36 cellular contexts compared by ENCODE assay signal in genomic region chr17:1322469-1322868, GRCh38. TPM values are rescaled to one million over a fixed set of nuclear protein-coding genes. Genes with fewer than 3 reads are reported as not detected.
"Had no signal": no experiment of that assay in that cellular context is flagged by ENCODE, and none has a peak within 500 bp of the region (broad histone marks: within the 10 kb centered on the region; RNA-seq: fewer than 3 reads in every experiment).

No MANE protein-coding gene starts in this region.

- H3K36me3 ChIP-seq: esophagus muscularis mucosa, gastroesophageal sphincter, heart right ventricle, ovary, sigmoid colon, stomach, thyroid gland, vagina had no signal

- H3K4me3 Mint-ChIP-seq: dendritic cell treated with granulocyte-macrophage colony-stimulating factor and Interleukin-4, amounts not matched to agents 40 ng/mL and 50 ng/mL, for 4 days; endodermal cell; immature natural killer cell; memory B cell; natural killer cell; stimulated activated effector memory CD8-positive, alpha-beta T cell treated with anti-CD3 and anti-CD28 coated beads, Interleukin-12 subunit alpha, Interleukin-12 subunit beta, amount 100 ng/mL, for 72 hours had no signal

- H3K9me3 ChIP-seq: esophagus muscularis mucosa, gastroesophageal sphincter, heart right ventricle, ovary, psoas muscle, sigmoid colon, stomach, thyroid gland, vagina had no signal

- H3K27ac ChIP-seq: epithelial cell of prostate, esophagus muscularis mucosa, foreskin keratinocyte, gastroesophageal sphincter, heart right ventricle, ovary, psoas muscle, sigmoid colon, stomach, thyroid gland, vagina had no signal

- H3K36me3 Mint-ChIP-seq: immature natural killer cell, memory B cell, natural killer cell had no signal

- H3K9me3 Mint-ChIP-seq: dendritic cell treated with granulocyte-macrophage colony-stimulating factor and Interleukin-4, amounts not matched to agents 40 ng/mL and 50 ng/mL, for 4 days; endodermal cell; immature natural killer cell; memory B cell; natural killer cell; stimulated activated effector memory CD8-positive, alpha-beta T cell treated with anti-CD3 and anti-CD28 coated beads, Interleukin-12 subunit alpha, Interleukin-12 subunit beta, amount 100 ng/mL, for 72 hours had no signal

- H3K4me1 ChIP-seq: foreskin keratinocyte, psoas muscle, thyroid gland, vagina had no signal

- H3K4me3 ChIP-seq: esophagus muscularis mucosa, gastroesophageal sphincter, heart right ventricle, lung, ovary, psoas muscle, sigmoid colon, stomach, thyroid gland, vagina had no signal

- H3K27ac Mint-ChIP-seq: dendritic cell treated with granulocyte-macrophage colony-stimulating factor and Interleukin-4, amounts not matched to agents 40 ng/mL and 50 ng/mL, for 4 days; endodermal cell; immature natural killer cell; memory B cell; natural killer cell; stimulated activated effector memory CD8-positive, alpha-beta T cell treated with anti-CD3 and anti-CD28 coated beads, Interleukin-12 subunit alpha, Interleukin-12 subunit beta, amount 100 ng/mL, for 72 hours had no signal

- FAIRE-seq: keratinocyte had no signal

- H3K4me1 Mint-ChIP-seq: endodermal cell; memory B cell; stimulated activated effector memory CD8-positive, alpha-beta T cell treated with anti-CD3 and anti-CD28 coated beads, Interleukin-12 subunit alpha, Interleukin-12 subunit beta, amount 100 ng/mL, for 72 hours had no signal

- DNase-seq: effector CD8-positive, alpha-beta T cell; endodermal cell; foreskin keratinocyte; heart right ventricle; hypothalamus; immature natural killer cell; natural killer cell; occipital lobe; ovary; posterior cingulate gyrus; psoas muscle; right cardiac atrium; sigmoid colon; stimulated activated CD4-positive, alpha-beta T cell treated with anti-CD3 and anti-CD28 coated beads, Interleukin-2, amount 100 ng/mL, for 24 hours; stimulated activated CD4-positive, alpha-beta T cell treated with anti-CD3 and anti-CD28 coated beads, Interleukin-4, amount 100 ng/mL, for 24 hours; stimulated activated naive CD4-positive, alpha-beta T cell treated with Interleukin-2 at 50 U/mL for 16 hours; stomach; thyroid gland; trophoblast cell had no signal

RNA-seq across cellular contexts. Expression of gene TRARG1, which starts 43.0 kb away (rescaled TPM):
- total RNA-seq: endodermal cell, fibroblast of lung, foreskin keratinocyte, liver, lung, mononuclear cell, occipital lobe, renal cortical epithelial cell, temporal lobe, ureter had no signal

RNA-seq across cellular contexts. Expression of gene BHLHA9, which starts 52.2 kb away (rescaled TPM):
- total RNA-seq: esophagus muscularis mucosa, fibroblast of lung, foreskin keratinocyte, gastroesophageal sphincter, liver, lung, mononuclear cell, natural killer cell, occipital lobe, ovary, psoas muscle, renal cortical epithelial cell, right cardiac atrium, sigmoid colon, skeletal muscle tissue, stomach, subcutaneous adipose tissue, thyroid gland, ureter, vagina had no signal
